ENCODE assay signal across 1 cellular context in the genomic region with DNA sequence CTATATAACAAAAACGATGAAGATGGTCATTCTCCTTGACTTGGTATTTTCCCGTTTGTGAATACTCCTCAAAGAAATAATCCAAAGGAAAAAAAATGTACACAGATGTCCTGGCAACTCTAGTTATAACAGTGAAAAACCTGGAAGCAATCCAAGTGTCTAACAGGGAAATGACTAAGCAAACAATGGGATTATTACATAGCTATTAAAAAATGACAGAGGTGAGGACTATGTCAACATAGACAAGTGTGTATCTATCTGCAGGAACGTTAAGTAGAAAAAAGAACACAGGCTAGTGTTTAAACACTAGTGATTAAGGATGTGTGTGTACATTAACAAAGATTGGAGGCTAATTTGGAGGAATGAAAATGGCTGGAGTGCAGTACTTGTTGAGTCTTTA.
TF ChIP-seq lines count a peak whose summit lies in the region.

No MANE protein-coding gene starts in this region.

TF ChIP-seq in K562, 482 proteins besides CTCF, POLR2A, EP300 and RAD21 (continued from another document):
- TF ChIP-seq, protein P1, sequence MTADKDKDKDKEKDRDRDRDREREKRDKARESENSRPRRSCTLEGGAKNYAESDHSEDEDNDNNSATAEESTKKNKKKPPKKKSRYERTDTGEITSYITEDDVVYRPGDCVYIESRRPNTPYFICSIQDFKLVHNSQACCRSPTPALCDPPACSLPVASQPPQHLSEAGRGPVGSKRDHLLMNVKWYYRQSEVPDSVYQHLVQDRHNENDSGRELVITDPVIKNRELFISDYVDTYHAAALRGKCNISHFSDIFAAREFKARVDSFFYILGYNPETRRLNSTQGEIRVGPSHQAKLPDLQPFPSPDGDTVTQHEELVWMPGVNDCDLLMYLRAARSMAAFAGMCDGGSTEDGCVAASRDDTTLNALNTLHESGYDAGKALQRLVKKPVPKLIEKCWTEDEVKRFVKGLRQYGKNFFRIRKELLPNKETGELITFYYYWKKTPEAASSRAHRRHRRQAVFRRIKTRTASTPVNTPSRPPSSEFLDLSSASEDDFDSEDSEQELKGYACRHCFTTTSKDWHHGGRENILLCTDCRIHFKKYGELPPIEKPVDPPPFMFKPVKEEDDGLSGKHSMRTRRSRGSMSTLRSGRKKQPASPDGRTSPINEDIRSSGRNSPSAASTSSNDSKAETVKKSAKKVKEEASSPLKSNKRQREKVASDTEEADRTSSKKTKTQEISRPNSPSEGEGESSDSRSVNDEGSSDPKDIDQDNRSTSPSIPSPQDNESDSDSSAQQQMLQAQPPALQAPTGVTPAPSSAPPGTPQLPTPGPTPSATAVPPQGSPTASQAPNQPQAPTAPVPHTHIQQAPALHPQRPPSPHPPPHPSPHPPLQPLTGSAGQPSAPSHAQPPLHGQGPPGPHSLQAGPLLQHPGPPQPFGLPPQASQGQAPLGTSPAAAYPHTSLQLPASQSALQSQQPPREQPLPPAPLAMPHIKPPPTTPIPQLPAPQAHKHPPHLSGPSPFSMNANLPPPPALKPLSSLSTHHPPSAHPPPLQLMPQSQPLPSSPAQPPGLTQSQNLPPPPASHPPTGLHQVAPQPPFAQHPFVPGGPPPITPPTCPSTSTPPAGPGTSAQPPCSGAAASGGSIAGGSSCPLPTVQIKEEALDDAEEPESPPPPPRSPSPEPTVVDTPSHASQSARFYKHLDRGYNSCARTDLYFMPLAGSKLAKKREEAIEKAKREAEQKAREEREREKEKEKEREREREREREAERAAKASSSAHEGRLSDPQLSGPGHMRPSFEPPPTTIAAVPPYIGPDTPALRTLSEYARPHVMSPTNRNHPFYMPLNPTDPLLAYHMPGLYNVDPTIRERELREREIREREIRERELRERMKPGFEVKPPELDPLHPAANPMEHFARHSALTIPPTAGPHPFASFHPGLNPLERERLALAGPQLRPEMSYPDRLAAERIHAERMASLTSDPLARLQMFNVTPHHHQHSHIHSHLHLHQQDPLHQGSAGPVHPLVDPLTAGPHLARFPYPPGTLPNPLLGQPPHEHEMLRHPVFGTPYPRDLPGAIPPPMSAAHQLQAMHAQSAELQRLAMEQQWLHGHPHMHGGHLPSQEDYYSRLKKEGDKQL (CRISPR knock-in tag; IDR thresholded peaks at IDR 0.05; ENCODE audit: borderline replicate concordance) = no peak
- TF ChIP-seq XRCC4 (IDR thresholded peaks at IDR 0.05; ENCODE audit: extremely low read depth, insufficient read depth, insufficient read length) (no peak), RBM25 (IDR thresholded peaks at IDR 0.05; ENCODE audit: low read depth, low read length, severe bottlenecking) (no peak), ZKSCAN1 (IDR thresholded peaks at IDR 0.05; ENCODE audit: low read depth, low read length) (no peak), JUN (IDR thresholded peaks at IDR 0.05; ENCODE audit: borderline replicate concordance, low read depth, low read length) (no peak), JUN (CRISPR knock-in tag; IDR thresholded peaks at IDR 0.05; ENCODE audit: borderline replicate concordance) (no peak), MAFG (tag; conservative IDR thresholded peaks at IDR 0.05) (peak; percentile 49)
TF ChIP-seq in K562: peak in this region for 11.
